In the genomic region with DNA sequence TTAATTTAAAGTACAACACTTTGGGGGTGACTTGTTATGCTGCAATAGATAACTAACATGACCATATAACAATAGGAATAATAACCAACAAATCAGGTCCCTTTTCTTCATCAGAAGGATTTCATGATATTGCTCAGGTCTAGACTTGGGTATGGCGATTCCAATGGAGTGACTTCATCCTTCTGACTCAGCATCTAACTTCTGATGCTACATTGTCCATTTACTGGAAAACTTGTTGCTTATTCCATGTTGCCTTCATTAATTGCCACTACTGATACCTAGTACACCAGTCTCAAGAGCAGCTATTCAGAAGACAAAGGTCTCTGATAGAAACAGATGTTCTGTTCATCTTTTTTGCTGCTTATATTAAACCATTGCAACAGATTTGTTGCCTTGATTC, we compare ENCODE assay signal across 16 cellular contexts.
DNase-seq lines count a peak whose midpoint lies in the region; ATAC-seq and TF ChIP-seq lines count a peak whose summit lies in the region.
"Had no signal": no experiment of that assay in that cellular context is flagged by ENCODE, and none has a peak within 500 bp of the region (broad histone marks: within the 10 kb centered on the region; RNA-seq: fewer than 3 reads in every experiment).

No MANE protein-coding gene starts in this region.

- POLR2A ChIA-PET in IMR-90 (lab: Charles Lee; ENCODE audit: unreplicated experiment): no interaction called here

- TF ChIP-seq CTCF in IMR-90 (conservative IDR thresholded peaks at IDR 0.05; ENCODE audit: low read depth, low read length) (no peak), foreskin fibroblast (IDR thresholded peaks at IDR 0.05; ENCODE audit: low read depth, low read length) (no peak), esophagus muscularis mucosa (IDR thresholded peaks at IDR 0.05) (no peak)

- in situ Hi-C loops in IMR-90 (cut with MboI; ENCODE audit: low sequenced_read_pairs): no loop called here

- H2BK120ac ChIP-seq in IMR-90 (ENCODE audit: low read depth, low read length): no peak overlapping the region

- TF ChIP-seq EP300 in esophagus muscularis mucosa (IDR thresholded peaks at IDR 0.05): no peak

- H3K14ac ChIP-seq in IMR-90 (replicated peaks; ENCODE audit: low read depth, low read length): no peak overlapping the region

- H2AFZ ChIP-seq in IMR-90 (replicated peaks; ENCODE audit: low read length, poor library complexity): no peak overlapping the region
- H2AFZ ChIP-seq: GM23248 had no signal

- H3K27me3 ChIP-seq in IMR-90 (ENCODE audit: control insufficient read depth, insufficient read depth, low read length) (no peaks in the 10 kb centered on the region), esophagus muscularis mucosa (no peaks in the 10 kb centered on the region)

- DNase-seq in IMR-90 (peak; percentile 42), astrocyte of the hippocampus (ENCODE audit: low read depth, low spot score) (peak; percentile 38), foreskin fibroblast (peak; percentile 33 to 71), AML-193 (lab: John Stamatoyannopoulos, UW) (no peak), esophagus muscularis mucosa (ENCODE audit: extremely low spot score) (no peak)
- no peak for DNase-seq in effector CD4-positive, alpha-beta T cell
- DNase-seq: CD4-positive, alpha-beta memory T cell; GF-D8; GM23248; HCEC 1CT; NCI-H1417; NCI-H187 treated with DMSO at 0.1 percent for 48 hours; NCI-H446 treated with DMSO at 0.1 percent for 48 hours; NCI-H774 had no signal

- H3K79me1 ChIP-seq in IMR-90 (ENCODE audit: low read depth in 1 of 2, low read length in 2 of 2): no peaks in the 10 kb centered on the region

- no peak overlapping the region for H3K56ac ChIP-seq in IMR-90 (ENCODE audit: extremely low read depth, insufficient read depth, low read length)

- H2AK9ac ChIP-seq in IMR-90 (replicated peaks; ENCODE audit: low read depth, low read length, poor library complexity): no peak overlapping the region

- H4K91ac ChIP-seq in IMR-90 (ENCODE audit: insufficient read depth, low read depth, low read length): no peak overlapping the region

- H3K4me3 ChIP-seq in IMR-90 (ENCODE audit: insufficient read depth, low read depth, low read length): no peak overlapping the region
- H3K4me3 ChIP-seq in foreskin fibroblast (ENCODE audit: low read depth in 1 of 2, low read length in 2 of 2): no peak overlapping the region
- no peak overlapping the region for H3K4me3 ChIP-seq in esophagus muscularis mucosa
- H3K4me3 ChIP-seq: GM23248 had no signal

- H3K27ac ChIP-seq in IMR-90 (ENCODE audit: insufficient read depth, low read length) (no peak overlapping the region), esophagus muscularis mucosa (replicated peaks in 1 of 4) (no peak overlapping the region)
- H3K27ac ChIP-seq: GM23248 had no signal

- ATAC-seq in IMR-90 (ENCODE audit: low read depth) (no peak), SK-N-SH treated with all-trans-retinoic acid at 6 μM for 48 hours (no peak)
- ATAC-seq: Right ventricle myocardium inferior had no signal

- H3K4ac ChIP-seq in IMR-90 (ENCODE audit: low read depth, low read length): no peak overlapping the region

- no peaks in the 10 kb centered on the region for H4K20me1 ChIP-seq in IMR-90 (ENCODE audit: insufficient read depth, low read length)

- TF ChIP-seq POLR2A in IMR-90 (IDR thresholded peaks at IDR 0.05; ENCODE audit: low read depth, low read length) (no peak), esophagus muscularis mucosa (IDR thresholded peaks at IDR 0.05; ENCODE audit: low read depth) (no peak)

- H3K9ac ChIP-seq in IMR-90 (ENCODE audit: low read depth, low read length): no peak overlapping the region
- H3K9ac ChIP-seq: GM23248 had no signal

- peaks cover 3% of the 10 kb centered on the region; the same call in 1 of the 2 replicates for H3K9me1 ChIP-seq in IMR-90 (ENCODE audit: insufficient read depth, low read length)

- no peak overlapping the region for H3K23ac ChIP-seq in IMR-90 (ENCODE audit: low read depth, low read length)

- no peak overlapping the region for H2BK20ac ChIP-seq in IMR-90 (ENCODE audit: low read depth, low read length)

- H2BK15ac ChIP-seq in IMR-90 (ENCODE audit: low read depth, low read length): no peak overlapping the region

- no CpG with 5 or more reads among the region's 1 CpG for WGBS in IMR-90 (ENCODE audit: extremely low coverage in 2 of 2, insufficient read length in 1 of 2), 2 experiments
- 100% methylated on average over 1 of the region's 1 CpG for WGBS in esophagus muscularis mucosa

- peaks cover 3% of the 10 kb centered on the region; the same call in 1 of the 2 replicates for H3K9me3 ChIP-seq in IMR-90 (ENCODE audit: control insufficient read depth, insufficient read depth, low read length)
- no peaks in the 10 kb centered on the region for H3K9me3 ChIP-seq in esophagus muscularis mucosa

- no peak overlapping the region for H3K18ac ChIP-seq in IMR-90 (ENCODE audit: low read depth, low read length)

- H4K5ac ChIP-seq in IMR-90 (ENCODE audit: low read depth, low read length): no peak overlapping the region

- dilution Hi-C loops in IMR-90 (cut with HindIII; ENCODE audit: low sequenced_read_pairs, unreplicated experiment): no loop called here

- no peaks in the 10 kb centered on the region for H3K36me3 ChIP-seq in IMR-90 (ENCODE audit: control insufficient read depth, insufficient read depth, low read length)
- H3K36me3 ChIP-seq in esophagus muscularis mucosa: no peaks in the 10 kb centered on the region

- no peak overlapping the region for H2AK5ac ChIP-seq in IMR-90 (ENCODE audit: low read depth, low read length)

- CTCF ChIA-PET in IMR-90 (lab: Yijun Ruan, JAX): no interaction called here

- H4K8ac ChIP-seq in IMR-90 (ENCODE audit: low read depth in 2 of 2, low read length in 2 of 2): no peak overlapping the region

- TF ChIP-seq RAD21 in IMR-90 (IDR thresholded peaks at IDR 0.05; ENCODE audit: low read length): no peak

- H3K4me2 ChIP-seq in IMR-90 (ENCODE audit: low read depth, low read length): no peak overlapping the region

- H3K4me1 ChIP-seq in IMR-90 (ENCODE audit: control insufficient read depth, insufficient read depth, low read length) (peaks cover 6% of the 10 kb centered on the region), esophagus muscularis mucosa (peaks cover 0 to 25% (median 14%) of the 10 kb centered on the region in 4 donors)

- BruUV-seq in IMR-90 (replicated peaks; lab: Mats Ljungman, UMichigan): no TSS peak

- H2BK5ac ChIP-seq in IMR-90 (ENCODE audit: low read depth, low read length, poor library complexity, severe bottlenecking): no peak overlapping the region

- intact Hi-C loops in IMR-90 (cut with micrococcal nuclease) (no loop called here), esophagus muscularis mucosa (cut with DNase I) (no loop called here)

TF ChIP-seq in IMR-90, 13 proteins besides CTCF, POLR2A, EP300 and RAD21 (continues in another document):
- TF ChIP-seq FOS (IDR thresholded peaks at IDR 0.05; ENCODE audit: low read depth, low read length) (no peak), SMC3 (IDR thresholded peaks at IDR 0.05; ENCODE audit: low read depth, low read length) (no peak), RFX5 (IDR thresholded peaks at IDR 0.05; ENCODE audit: low read depth, low read length) (no peak), CEBPB (IDR thresholded peaks at IDR 0.05; ENCODE audit: low read depth, low read length) (no peak), RCOR1 (IDR thresholded peaks at IDR 0.05; ENCODE audit: insufficient replicate concordance, low read length) (no peak), MAFK (IDR thresholded peaks at IDR 0.05; ENCODE audit: low read depth, low read length) (no peak), NFE2L2 (IDR thresholded peaks at IDR 0.05; ENCODE audit: low read depth, low read length) (no peak), BHLHE40 (IDR thresholded peaks at IDR 0.05; ENCODE audit: low read depth, low read length) (no peak)
- TF ChIP-seq, protein P1, sequence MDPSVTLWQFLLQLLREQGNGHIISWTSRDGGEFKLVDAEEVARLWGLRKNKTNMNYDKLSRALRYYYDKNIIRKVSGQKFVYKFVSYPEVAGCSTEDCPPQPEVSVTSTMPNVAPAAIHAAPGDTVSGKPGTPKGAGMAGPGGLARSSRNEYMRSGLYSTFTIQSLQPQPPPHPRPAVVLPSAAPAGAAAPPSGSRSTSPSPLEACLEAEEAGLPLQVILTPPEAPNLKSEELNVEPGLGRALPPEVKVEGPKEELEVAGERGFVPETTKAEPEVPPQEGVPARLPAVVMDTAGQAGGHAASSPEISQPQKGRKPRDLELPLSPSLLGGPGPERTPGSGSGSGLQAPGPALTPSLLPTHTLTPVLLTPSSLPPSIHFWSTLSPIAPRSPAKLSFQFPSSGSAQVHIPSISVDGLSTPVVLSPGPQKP (IDR thresholded peaks at IDR 0.05; ENCODE audit: borderline replicate concordance, low read depth, low read length): no peak

TF ChIP-seq in SK-N-SH treated with all-trans-retinoic acid at 6 μM for 48 hours, 23 proteins besides CTCF, POLR2A, EP300 and RAD21:
- TF ChIP-seq SNAI2 (CRISPR knock-in tag; IDR thresholded peaks at IDR 0.05): no peak

Comparison
In these comparisons a context has a peak if more than half of its experiments do, and no peak if none do; other contexts are left out.
1. DNase-seq: peak in IMR-90 (single experiment), astrocyte of the hippocampus (single experiment) and foreskin fibroblast (2 of 2); none in AML-193 (0 of 2), effector CD4-positive, alpha-beta T cell (single experiment) and esophagus muscularis mucosa (single experiment).